In genomic region chr16:5820472-5820871, GRCh38 we compare ENCODE assay signal across 23 cellular contexts.
DNase-seq lines count a peak whose midpoint lies in the region; ATAC-seq, FAIRE-seq and TF ChIP-seq lines count a peak whose summit lies in the region.
"Had no signal": no experiment of that assay in that cellular context is flagged by ENCODE, and none has a peak within 500 bp of the region (broad histone marks: within the 10 kb centered on the region; RNA-seq: fewer than 3 reads in every experiment).

No MANE protein-coding gene starts in this region.

- CTCF ChIA-PET in CD8-positive, alpha-beta T cell (lab: Charles Lee) = no interaction called here

- H3K4me3 Mint-ChIP-seq in astrocyte (ENCODE audit: unreplicated experiment) = no peak overlapping the region
- no peak overlapping the region for H3K4me3 Mint-ChIP-seq in CD8-positive, alpha-beta T cell
- H3K4me3 Mint-ChIP-seq: GM23338, HFFc6 had no signal

- DNase-seq in M059J (ENCODE audit: low read depth) = peak; percentile 83
- DNase-seq in astrocyte (ENCODE audit: low read depth) = peak; percentile 53
- peak; percentile 7 to 16 for DNase-seq in foreskin keratinocyte
- peak; percentile 8 for DNase-seq in non-pigmented ciliary epithelial cell (ENCODE audit: low read depth)
- no peak for DNase-seq in dermis blood vessel endothelial cell
- DNase-seq in brain microvascular endothelial cell = no peak
- no peak for DNase-seq in CD8-positive, alpha-beta T cell
- no peak for DNase-seq in T-helper 2 cell
- DNase-seq: DMS53, HFFc6, IMR-90, KG1, NCI-H1092, NCI-H1417 treated with DMSO at 0.1 percent for 48 hours, NCI-H1694 treated with DMSO at 0.1 percent for 48 hours, NCI-H2081, NCI-H2227 treated with DMSO at 0.1 percent for 48 hours, NCI-H510A, NCI-H69, SK-N-SH had no signal

- no peaks in the 10 kb centered on the region for H3K36me3 ChIP-seq in astrocyte (ENCODE audit: insufficient read depth, low read length)
- H3K36me3 ChIP-seq in brain microvascular endothelial cell (replicated peaks) = no peaks in the 10 kb centered on the region
- no peaks in the 10 kb centered on the region for H3K36me3 ChIP-seq in CD8-positive, alpha-beta T cell (ENCODE audit: insufficient read depth, low read length)
- H3K36me3 ChIP-seq: HAP-1 had no signal

- intact Hi-C loops in CD8-positive, alpha-beta T cell (cut with DNase I, micrococcal nuclease) = no loop called here

- H3K79me2 ChIP-seq in astrocyte (ENCODE audit: insufficient read depth, low read length) = no peaks in the 10 kb centered on the region

- no peak overlapping the region for H3K4me3 ChIP-seq in astrocyte (ENCODE audit: insufficient read depth, low read depth, low read length)
- no peak overlapping the region for H3K4me3 ChIP-seq in brain microvascular endothelial cell (ENCODE audit: low read depth, low read length)
- H3K4me3 ChIP-seq in CD8-positive, alpha-beta T cell (ENCODE audit: low read depth, low read length) = no peak overlapping the region
- H3K4me3 ChIP-seq: GM23338, HAP-1 had no signal

- no peaks in the 10 kb centered on the region for H3K27me3 Mint-ChIP-seq in astrocyte (ENCODE audit: low read depth, unreplicated experiment)
- H3K27me3 Mint-ChIP-seq in CD8-positive, alpha-beta T cell (ENCODE audit: low read depth) = no peaks in the 10 kb centered on the region

- H3K36me3 Mint-ChIP-seq in astrocyte (ENCODE audit: low read depth, unreplicated experiment) = no peaks in the 10 kb centered on the region
- no peaks in the 10 kb centered on the region for H3K36me3 Mint-ChIP-seq in CD8-positive, alpha-beta T cell

- no peak for TF ChIP-seq CTCF in astrocyte (IDR thresholded peaks at IDR 0.05; ENCODE audit: insufficient read depth, low read depth, low read length)
- TF ChIP-seq CTCF in foreskin keratinocyte (conservative IDR thresholded peaks at IDR 0.05) = no peak
- TF ChIP-seq CTCF in brain microvascular endothelial cell (IDR thresholded peaks at IDR 0.05; ENCODE audit: low read depth, low read length, missing control alignments) = no peak
- TF ChIP-seq CTCF in CD8-positive, alpha-beta T cell (IDR thresholded peaks at IDR 0.05) = no peak

- H3K9ac ChIP-seq in astrocyte (ENCODE audit: low read length) = peak overlapping the region; percentile 49
- H3K9ac ChIP-seq: SK-N-SH had no signal

- H3K27ac ChIP-seq in astrocyte (ENCODE audit: low read depth, low read length) (peak overlapping the region; percentile 24), foreskin keratinocyte (no peak overlapping the region), brain microvascular endothelial cell (no peak overlapping the region)
- H3K27ac ChIP-seq in CD8-positive, alpha-beta T cell (ENCODE audit: low read depth, low read length) = no peak overlapping the region

- peaks cover 6% of the 10 kb centered on the region for H3K4me1 Mint-ChIP-seq in astrocyte (ENCODE audit: low read depth, unreplicated experiment)
- H3K4me1 Mint-ChIP-seq in CD8-positive, alpha-beta T cell (ENCODE audit: low read depth) = no peaks in the 10 kb centered on the region
- H3K4me1 Mint-ChIP-seq: GM23338 had no signal

- no peaks in the 10 kb centered on the region for H3K27me3 ChIP-seq in astrocyte (ENCODE audit: insufficient read depth, low read length)
- H3K27me3 ChIP-seq in foreskin keratinocyte = no peaks in the 10 kb centered on the region
- no peaks in the 10 kb centered on the region for H3K27me3 ChIP-seq in brain microvascular endothelial cell (replicated peaks)
- H3K27me3 ChIP-seq in CD8-positive, alpha-beta T cell (ENCODE audit: insufficient read depth, low read length) = no peaks in the 10 kb centered on the region

- no peaks in the 10 kb centered on the region for H4K20me1 ChIP-seq in astrocyte (ENCODE audit: insufficient read depth, low read length)

- peak overlapping the region; percentile 83 for H3K27ac Mint-ChIP-seq in astrocyte (ENCODE audit: unreplicated experiment)
- H3K27ac Mint-ChIP-seq in CD8-positive, alpha-beta T cell = no peak overlapping the region
- H3K27ac Mint-ChIP-seq: HFFc6 had no signal

- peak overlapping the region; percentile 70 for H3K4me2 ChIP-seq in astrocyte (ENCODE audit: low read length)
- H3K4me2 ChIP-seq: GM23338, SK-N-SH had no signal

- in situ Hi-C loops in brain microvascular endothelial cell (cut with HindIII; ENCODE audit: low pct_ligation_motif_present, low sequenced_read_pairs) = no loop called here

- peak; percentile 55 for ATAC-seq in foreskin keratinocyte
- no peak for ATAC-seq in CD8-positive, alpha-beta T cell
- ATAC-seq: GM23338, Panc1 had no signal

- no peaks in the 10 kb centered on the region for H3K9me3 Mint-ChIP-seq in astrocyte (ENCODE audit: unreplicated experiment)
- H3K9me3 Mint-ChIP-seq in CD8-positive, alpha-beta T cell = no peaks in the 10 kb centered on the region
- H3K9me3 Mint-ChIP-seq: GM23338 had no signal

- peak overlapping the region; percentile 29 for H2AFZ ChIP-seq in astrocyte (ENCODE audit: low read depth, low read length)
- H2AFZ ChIP-seq: GM23338 had no signal

- FAIRE-seq in astrocyte (lab: Jason Lieb, UNC) = no peak

- H3K9me3 ChIP-seq in astrocyte (ENCODE audit: insufficient read depth, low read depth, low read length) = peaks cover 2% of the 10 kb centered on the region
- H3K9me3 ChIP-seq in CD8-positive, alpha-beta T cell (ENCODE audit: low read length) = no peaks in the 10 kb centered on the region
- H3K9me3 ChIP-seq: HAP-1, SK-N-SH had no signal

- H3K4me1 ChIP-seq in astrocyte (ENCODE audit: insufficient read depth, low read length) (peaks cover 8% of the 10 kb centered on the region), foreskin keratinocyte (no peaks in the 10 kb centered on the region)
- H3K4me1 ChIP-seq in CD8-positive, alpha-beta T cell (ENCODE audit: insufficient read depth, low read length) = no peaks in the 10 kb centered on the region
- H3K4me1 ChIP-seq: HAP-1 had no signal

- POLR2A ChIA-PET in CD8-positive, alpha-beta T cell (lab: Charles Lee) = no interaction called here

Comparison
In these comparisons a context has a peak if more than half of its experiments do, and no peak if none do; other contexts are left out.
1. DNase-seq: peak in M059J (single experiment), astrocyte (single experiment), foreskin keratinocyte (2 of 2) and non-pigmented ciliary epithelial cell (single experiment); none in dermis blood vessel endothelial cell (single experiment), brain microvascular endothelial cell (single experiment), CD8-positive, alpha-beta T cell (0 of 7) and T-helper 2 cell (0 of 5).